In genomic region chr6:3848925-3849605, GRCh38 we compare ENCODE assay signal across 1 cellular context.
A peak's percentile ranks its signal among the peaks of the same experiment; 100 is the strongest.
TF ChIP-seq lines count a peak whose summit lies in the region.

Gene FAM50B, plus strand, starts transcription at chr6:3849373. Its CDS starts 439 bp downstream, at chr6:3849812.

TF ChIP-seq in H1, 55 proteins besides CTCF, POLR2A, EP300 and RAD21:
- TF ChIP-seq CEBPB (IDR thresholded peaks at IDR 0.05; ENCODE audit: low read depth, low read length) (no peak), RBBP5 (IDR thresholded peaks at IDR 0.05; ENCODE audit: borderline replicate concordance, low read depth, low read length) (0 out of 2 replicates have a peak, but pooled peaks have one; percentile 68), RNF2 (IDR thresholded peaks at IDR 0.05; ENCODE audit: borderline replicate concordance, low read depth, low read length, missing control alignments, poor library complexity, severe bottlenecking) (no peak), POU5F1 (IDR thresholded peaks at IDR 0.05; ENCODE audit: low read depth, low read length) (no peak), CTBP2 (IDR thresholded peaks at IDR 0.05; ENCODE audit: borderline replicate concordance, insufficient read depth, insufficient read length, low read length) (no peak), SIX5 (IDR thresholded peaks at IDR 0.05; ENCODE audit: low read depth, low read length) (no peak), JUN (IDR thresholded peaks at IDR 0.05; ENCODE audit: low read depth, low read length) (no peak), TAF1 (IDR thresholded peaks at IDR 0.05; ENCODE audit: low read depth, low read length) (no peak), GABPA (IDR thresholded peaks at IDR 0.05; ENCODE audit: borderline replicate concordance, insufficient read depth, low read length) (peak; percentile 87), NRF1 (IDR thresholded peaks at IDR 0.05; ENCODE audit: low read depth, low read length) (no peak), POLR2AphosphoS5 (IDR thresholded peaks at IDR 0.05; ENCODE audit: low read depth, low read length) (no peak; the same call in 1 of the 2 replicates), SUZ12 (IDR thresholded peaks at IDR 0.05; ENCODE audit: low read length) (no peak; the same call in 1 of the 2 replicates), SP1 (IDR thresholded peaks at IDR 0.05; ENCODE audit: low read depth, low read length) (no peak), ASH2L (IDR thresholded peaks at IDR 0.05; ENCODE audit: low read length) (no peak), BACH1 (IDR thresholded peaks at IDR 0.05; ENCODE audit: low read length) (peak; percentile 87), MAX (IDR thresholded peaks at IDR 0.05) (no peak; the same call in 1 of the 2 replicates), EZH2 (IDR thresholded peaks at IDR 0.05; ENCODE audit: low read depth, low read length, severe bottlenecking) (no peak), ZNF274 (IDR thresholded peaks at IDR 0.05; ENCODE audit: borderline replicate concordance, extremely low read depth, low read length) (no peak), SP2 (IDR thresholded peaks at IDR 0.05; ENCODE audit: low read length) (no peak), SRF (IDR thresholded peaks at IDR 0.05; ENCODE audit: low read depth, low read length) (no peak), TAF7 (optimal IDR thresholded peaks at IDR 0.05; ENCODE audit: borderline replicate concordance, low read depth, low read length) (no peak), KDM4A (IDR thresholded peaks at IDR 0.05; ENCODE audit: low read depth, low read length, severe bottlenecking) (peak; percentile 90), HDAC6 (IDR thresholded peaks at IDR 0.05; ENCODE audit: low read depth, low read length) (no peak), CHD7 (IDR thresholded peaks at IDR 0.05; ENCODE audit: insufficient replicate concordance, low read length) (no peak), KDM1A (IDR thresholded peaks at IDR 0.05; ENCODE audit: borderline replicate concordance, low read length) (no peak), ATF2 (IDR thresholded peaks at IDR 0.05; ENCODE audit: low read length) (no peak), TBP (IDR thresholded peaks at IDR 0.05; ENCODE audit: low read depth, low read length) (no peak), ATF3 (IDR thresholded peaks at IDR 0.05; ENCODE audit: insufficient read depth, low read depth, low read length) (no peak), EGR1 (IDR thresholded peaks at IDR 0.05; ENCODE audit: borderline replicate concordance, low read depth, low read length) (no peak), BRCA1 (IDR thresholded peaks at IDR 0.05; ENCODE audit: low read depth, low read length) (peak; percentile 78), RFX5 (IDR thresholded peaks at IDR 0.05; ENCODE audit: borderline replicate concordance, low read depth, low read length) (no peak), PHF8 (conservative IDR thresholded peaks at IDR 0.05; ENCODE audit: low read depth, low read length) (peak; percentile 41; the same call in 1 of the 2 replicates), CHD2 (IDR thresholded peaks at IDR 0.05; ENCODE audit: low read length) (peak; percentile 96), NANOG (IDR thresholded peaks at IDR 0.05; ENCODE audit: insufficient read depth, low read depth, low read length, poor library complexity, severe bottlenecking) (peak; percentile 14), SAP30 (IDR thresholded peaks at IDR 0.05; ENCODE audit: insufficient read depth, insufficient replicate concordance, low read length) (no peak), FOSL1 (IDR thresholded peaks at IDR 0.05; ENCODE audit: insufficient read depth, low read depth, low read length) (no peak), CBX8 (IDR thresholded peaks at IDR 0.05; ENCODE audit: borderline replicate concordance, low read depth, low read length) (no peak), USF2 (IDR thresholded peaks at IDR 0.05; ENCODE audit: low read length) (no peak), KDM5A (IDR thresholded peaks at IDR 0.05; ENCODE audit: low read length) (no peak), MAFK (IDR thresholded peaks at IDR 0.05; ENCODE audit: low read depth, low read length) (no peak), CHD1 (IDR thresholded peaks at IDR 0.05; ENCODE audit: low read depth, low read length) (no peak), GTF2F1 (IDR thresholded peaks at IDR 0.05; ENCODE audit: borderline replicate concordance, low read depth, low read length) (no peak), HDAC2 (IDR thresholded peaks at IDR 0.05; ENCODE audit: borderline replicate concordance in 1 of 2, low read depth in 2 of 2, low read length in 2 of 2) (peak; percentile 41 to 65; a peak in 2 of 4 replicates), CBX5 (IDR thresholded peaks at IDR 0.05; ENCODE audit: low read depth, low read length) (no peak)
